Comparison of ENCODE assay signal across 9 cellular contexts in the genomic region with DNA sequence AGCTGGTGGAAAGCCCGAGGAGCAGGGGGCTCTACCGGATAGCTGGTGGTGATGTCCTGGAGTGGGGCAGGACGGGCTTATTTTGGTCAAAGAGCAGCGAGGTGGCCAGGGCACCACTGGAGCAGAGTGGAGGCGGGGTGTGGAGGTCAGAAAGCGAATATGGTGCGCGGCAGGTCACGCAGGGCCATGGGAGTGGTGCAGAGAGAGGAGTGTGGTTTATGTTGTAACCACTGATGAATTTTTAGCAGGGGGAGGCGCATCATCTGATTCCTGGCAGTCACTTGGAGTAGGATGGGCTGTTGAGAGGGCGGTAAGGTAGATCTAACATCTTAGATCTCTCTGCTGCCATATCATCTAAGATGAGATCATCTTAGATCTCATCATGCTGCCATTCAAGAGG. TPM values are rescaled to one million over a fixed set of nuclear protein-coding genes. Genes with fewer than 3 reads are reported as not detected.
A peak's percentile ranks its signal among the peaks of the same experiment; 100 is the strongest.
DNase-seq lines count a peak whose midpoint lies in the region; ATAC-seq and TF ChIP-seq lines count a peak whose summit lies in the region.
"Had no signal": no experiment of that assay in that cellular context is flagged by ENCODE, and none has a peak within 500 bp of the region (broad histone marks: within the 10 kb centered on the region; RNA-seq: fewer than 3 reads in every experiment).

No MANE protein-coding gene starts in this region.

- H3K27me3 ChIP-seq in IMR-90 (ENCODE audit: control insufficient read depth, insufficient read depth, low read length) (no peaks in the 10 kb centered on the region), spleen (replicated peaks in 1 of 7) (no peaks in the 10 kb centered on the region), breast epithelium (no peaks in the 10 kb centered on the region)

- TF ChIP-seq RAD21 in IMR-90 (IDR thresholded peaks at IDR 0.05; ENCODE audit: low read length): no peak

- no peak overlapping the region for H3K4me2 ChIP-seq in IMR-90 (ENCODE audit: low read depth, low read length)

- in situ Hi-C loops in IMR-90 (cut with MboI; ENCODE audit: low sequenced_read_pairs): no loop called here

- no peaks in the 10 kb centered on the region for H3K9me3 Mint-ChIP-seq in activated CD4-positive, alpha-beta T cell treated with anti-CD3 and anti-CD28 coated beads for 36 hours (ENCODE audit: low read depth)
- H3K9me3 Mint-ChIP-seq in activated naive CD8-positive, alpha-beta T cell (ENCODE audit: low read depth): no peaks in the 10 kb centered on the region

- ATAC-seq in IMR-90 (ENCODE audit: low read depth): no peak
- ATAC-seq in activated CD4-positive, alpha-beta T cell treated with anti-CD3 and anti-CD28 coated beads for 36 hours: peak; percentile 51

- H3K36me3 ChIP-seq in IMR-90 (ENCODE audit: control insufficient read depth, insufficient read depth, low read length) (peaks cover 2% of the 10 kb centered on the region; the same call in 1 of the 2 replicates), spleen (peaks cover 0 to 26% (median 5%) of the 10 kb centered on the region in 6 donors), breast epithelium (no peaks in the 10 kb centered on the region)

- POLR2A ChIA-PET in IMR-90 (lab: Charles Lee; ENCODE audit: unreplicated experiment): no interaction called here
- POLR2A ChIA-PET in activated CD4-positive, alpha-beta T cell treated with anti-CD3 and anti-CD28 coated beads for 36 hours (lab: Charles Lee): interaction anchor here (0.6 kb wide), 1 partner anchor 10 kb away, joined by 4 read pairs; no protein-coding TSS in a partner anchor

- WGBS in IMR-90 (ENCODE audit: extremely low coverage in 2 of 2, insufficient read length in 1 of 2), 2 experiments: 84% methylated on average over 8 of the region's 11 CpGs; no CpG with 5 or more reads in 1 of the 2 experiments
- WGBS in spleen, 5 donors: 48 to 71% (median 62%) methylated on average over 11 of the region's 11 CpGs

- H2AK9ac ChIP-seq in IMR-90 (replicated peaks; ENCODE audit: low read depth, low read length, poor library complexity): peak overlapping the region; percentile 78

- no peak overlapping the region for H4K5ac ChIP-seq in IMR-90 (ENCODE audit: low read depth, low read length)

- dilution Hi-C loops in IMR-90 (cut with HindIII; ENCODE audit: low sequenced_read_pairs, unreplicated experiment): no loop called here

- no peak overlapping the region for H4K91ac ChIP-seq in IMR-90 (ENCODE audit: insufficient read depth, low read depth, low read length)

- no TSS peak for BruUV-seq in IMR-90 (replicated peaks; lab: Mats Ljungman, UMichigan)

- peak overlapping the region; percentile 97 for H3K27ac Mint-ChIP-seq in activated CD4-positive, alpha-beta T cell treated with anti-CD3 and anti-CD28 coated beads for 36 hours
- peak overlapping the region; percentile 98 for H3K27ac Mint-ChIP-seq in activated naive CD8-positive, alpha-beta T cell

- CTCF ChIA-PET in IMR-90 (lab: Yijun Ruan, JAX): no interaction called here
- CTCF ChIA-PET in activated CD4-positive, alpha-beta T cell treated with anti-CD3 and anti-CD28 coated beads for 36 hours (lab: Charles Lee): interaction anchor here (1.0 kb wide), 2 partner anchors 10 to 63 kb away, joined by 4 to 5 read pairs; no protein-coding TSS in a partner anchor

- H3K79me1 ChIP-seq in IMR-90 (ENCODE audit: low read depth in 1 of 2, low read length in 2 of 2): peaks cover 6 to 17% of the 10 kb centered on the region in 2 experiments; a peak in 3 of 4 replicates

- TF ChIP-seq POLR2A in IMR-90 (IDR thresholded peaks at IDR 0.05; ENCODE audit: low read depth, low read length) (no peak), spleen (IDR thresholded peaks at IDR 0.05) (no peak), breast epithelium (IDR thresholded peaks at IDR 0.05) (no peak)

- DNase-seq in IMR-90 (no peak), spleen (peak; percentile 85), NCI-H2107 (lab: John Stamatoyannopoulos, UW) (no peak), SW 1271 (lab: John Stamatoyannopoulos, UW) (no peak), breast epithelium (ENCODE audit: low spot score in 2 of 2) (no peak), DMS53 (lab: John Stamatoyannopoulos, UW) (no peak)
- DNase-seq in activated CD4-positive, alpha-beta T cell treated with anti-CD3 and anti-CD28 coated beads for 36 hours: peak; percentile 81
- DNase-seq: DMS153 had no signal

- H3K14ac ChIP-seq in IMR-90 (replicated peaks; ENCODE audit: low read depth, low read length): no peak overlapping the region

- H3K9me3 ChIP-seq in IMR-90 (ENCODE audit: control insufficient read depth, insufficient read depth, low read length): no peaks in the 10 kb centered on the region
- H3K9me3 ChIP-seq in spleen: no peaks in the 10 kb centered on the region
- H3K9me3 ChIP-seq in breast epithelium: no peaks in the 10 kb centered on the region

- H2BK5ac ChIP-seq in IMR-90 (ENCODE audit: low read depth, low read length, poor library complexity, severe bottlenecking): no peak overlapping the region

- H2AK5ac ChIP-seq in IMR-90 (ENCODE audit: low read depth, low read length): no peak overlapping the region

- H3K4ac ChIP-seq in IMR-90 (ENCODE audit: low read depth, low read length): peak overlapping the region; percentile 9; the same call in 1 of the 2 replicates

- no peak for TF ChIP-seq CTCF in IMR-90 (conservative IDR thresholded peaks at IDR 0.05; ENCODE audit: low read depth, low read length)
- no peak for TF ChIP-seq CTCF in spleen (IDR thresholded peaks at IDR 0.05 in 8 of 11, conservative IDR thresholded peaks at IDR 0.05 in 3 of 11)
- no peak for TF ChIP-seq CTCF in breast epithelium (IDR thresholded peaks at IDR 0.05)

- H2BK15ac ChIP-seq in IMR-90 (ENCODE audit: low read depth, low read length): no peak overlapping the region

- no peaks in the 10 kb centered on the region for H3K27me3 Mint-ChIP-seq in activated CD4-positive, alpha-beta T cell treated with anti-CD3 and anti-CD28 coated beads for 36 hours
- no peaks in the 10 kb centered on the region for H3K27me3 Mint-ChIP-seq in activated naive CD8-positive, alpha-beta T cell

- H3K23ac ChIP-seq in IMR-90 (ENCODE audit: low read depth, low read length): no peak overlapping the region

- H3K18ac ChIP-seq in IMR-90 (ENCODE audit: low read depth, low read length): no peak overlapping the region

- no peak overlapping the region for H2BK20ac ChIP-seq in IMR-90 (ENCODE audit: low read depth, low read length)

- H3K4me3 Mint-ChIP-seq in activated CD4-positive, alpha-beta T cell treated with anti-CD3 and anti-CD28 coated beads for 36 hours: peak overlapping the region; percentile 81
- H3K4me3 Mint-ChIP-seq in activated naive CD8-positive, alpha-beta T cell: peak overlapping the region; percentile 92

- H4K8ac ChIP-seq in IMR-90 (ENCODE audit: low read depth in 2 of 2, low read length in 2 of 2): 0 out of 4 replicates have a peak overlapping the region, but pooled peaks of 1 of the 2 experiments have one; percentile 10

- H3K4me1 Mint-ChIP-seq in activated CD4-positive, alpha-beta T cell treated with anti-CD3 and anti-CD28 coated beads for 36 hours: peaks cover 55% of the 10 kb centered on the region
- peaks cover 53% of the 10 kb centered on the region for H3K4me1 Mint-ChIP-seq in activated naive CD8-positive, alpha-beta T cell (ENCODE audit: low read depth)

- H3K4me3 ChIP-seq in IMR-90 (ENCODE audit: insufficient read depth, low read depth, low read length) (no peak overlapping the region), spleen (peak overlapping the region in 1 of 8 donors; percentile 71), breast epithelium (no peak overlapping the region)

- intact Hi-C loops in IMR-90 (cut with micrococcal nuclease): no loop called here
- intact Hi-C loops in activated CD4-positive, alpha-beta T cell treated with anti-CD3 and anti-CD28 coated beads for 36 hours (cut with DNase I, micrococcal nuclease): loop anchor here (1.0 to 5.0 kb wide), 5 partner anchors 54 to 1303 kb away; partner anchors contain the start of genes FBXL12 (in 1 of the 2), MYO1F (in 1 of the 2), PET100 (in 1 of the 2) and XAB2 (in 1 of the 2)
- intact Hi-C loops in spleen (cut with DNase I; ENCODE audit: low total_unique reads): loop anchor here (10.0 kb wide), 1 partner anchor 161 kb away; no protein-coding TSS in a partner anchor
- intact Hi-C loops in breast epithelium (cut with DNase I; ENCODE audit: low total_unique reads): no loop called here

- H2BK120ac ChIP-seq in IMR-90 (ENCODE audit: low read depth, low read length): no peak overlapping the region

- peaks cover 10% of the 10 kb centered on the region for H3K9me1 ChIP-seq in IMR-90 (ENCODE audit: insufficient read depth, low read length)

- H4K20me1 ChIP-seq in IMR-90 (ENCODE audit: insufficient read depth, low read length): no peaks in the 10 kb centered on the region

- H3K56ac ChIP-seq in IMR-90 (ENCODE audit: extremely low read depth, insufficient read depth, low read length): no peak overlapping the region

- peaks cover 3% of the 10 kb centered on the region for H3K36me3 Mint-ChIP-seq in activated CD4-positive, alpha-beta T cell treated with anti-CD3 and anti-CD28 coated beads for 36 hours (ENCODE audit: low read depth)
- H3K36me3 Mint-ChIP-seq in activated naive CD8-positive, alpha-beta T cell: no peaks in the 10 kb centered on the region

- H3K4me1 ChIP-seq in IMR-90 (ENCODE audit: control insufficient read depth, insufficient read depth, low read length): peaks cover 11% of the 10 kb centered on the region
- H3K4me1 ChIP-seq in spleen: peaks cover 24 to 83% (median 67%) of the 10 kb centered on the region in 6 donors
- peaks cover 8 to 11% of the 10 kb centered on the region in 2 donors for H3K4me1 ChIP-seq in breast epithelium

- peak overlapping the region; percentile 14 for H2AFZ ChIP-seq in IMR-90 (replicated peaks; ENCODE audit: low read length, poor library complexity)

- H3K9ac ChIP-seq in IMR-90 (ENCODE audit: low read depth, low read length): no peak overlapping the region

- H3K27ac ChIP-seq in IMR-90 (ENCODE audit: insufficient read depth, low read length) (no peak overlapping the region), spleen (peak overlapping the region in 7 of 8 donors; percentile 96 to 99 (median 99)), breast epithelium (no peak overlapping the region)

RNA-seq across cellular contexts. Expression of gene ZNF414, which starts 1.4 kb away (rescaled TPM):
- total RNA-seq in IMR-90 (2012; rRNA removed) (1.1 and 3.2 TPM in 2 replicates), spleen (10 to 100 TPM; 12.0 to 31.0 (median 26.6) TPM), breast epithelium (10 to 100 TPM in 1 of 3 donors, 1 to 10 TPM in 2; 7.4 to 13.5 (median 7.5) TPM)
- polyA plus RNA-seq in IMR-90 (2012; rRNA removed) (14.2 and 20.8 TPM in 2 replicates), spleen (10 to 100 TPM; 12.7 to 31.7 (median 15.8) TPM)
- 28.7 and 38.5 TPM in 2 replicates for polyA plus RNA-seq in IMR-90 (2012; cell fraction: cytosol; rRNA removed)
- 35.8 and 108 TPM in 2 replicates for polyA plus RNA-seq in IMR-90 (2012; cell fraction: nucleus; rRNA removed; ENCODE audit: low replicate concordance)
- 10 to 100 TPM; 21.0 to 23.7 TPM for total RNA-seq in activated CD4-positive, alpha-beta T cell treated with anti-CD3 and anti-CD28 coated beads for 36 hours

RNA-seq across cellular contexts. Expression of gene PRAM1, which starts 12.9 kb away (rescaled TPM):
- not detected in 2 replicates for total RNA-seq in IMR-90 (2012; rRNA removed)
- 0.09 TPM in 2 replicates for polyA plus RNA-seq in IMR-90 (2012; rRNA removed)
- 0.02 TPM in 1 of 2 replicates, not detected in the other for polyA plus RNA-seq in IMR-90 (2012; cell fraction: cytosol; rRNA removed)
- 0.66 and 0.70 TPM in 2 replicates for polyA plus RNA-seq in IMR-90 (2012; cell fraction: nucleus; rRNA removed; ENCODE audit: low replicate concordance)
- 1 to 10 TPM in 1 of 2 experiments, under 1 TPM in 1; 0.90 to 1.1 TPM for total RNA-seq in activated CD4-positive, alpha-beta T cell treated with anti-CD3 and anti-CD28 coated beads for 36 hours
- total RNA-seq in spleen: 10 to 100 TPM in 6 of 7 donors, 1 to 10 TPM in 1; 7.1 to 36.5 (median 15.1) TPM
- polyA plus RNA-seq in spleen: 10 to 100 TPM in 2 of 3 donors, 1 to 10 TPM in 1; 2.4 to 23.0 (median 22.0) TPM
- total RNA-seq in breast epithelium: under 1 TPM; 0.16 to 0.73 (median 0.33) TPM

Comparison
In these comparisons a context has a peak if more than half of its experiments do, and no peak if none do; other contexts are left out.
1. DNase-seq: peak in activated CD4-positive, alpha-beta T cell treated with anti-CD3 and anti-CD28 coated beads for 36 hours (single experiment) and spleen (single experiment); none in IMR-90 (single experiment), NCI-H2107 (single experiment), SW 1271 (0 of 2), breast epithelium (0 of 2) and DMS53 (single experiment).
2. H3K27ac ChIP-seq: peak in spleen (7 of 8); none in IMR-90 (single experiment) and breast epithelium (0 of 2).
3. intact Hi-C loops: an anchor here in activated CD4-positive, alpha-beta T cell treated with anti-CD3 and anti-CD28 coated beads for 36 hours (1.0 to 5.0 kb wide) and spleen (10.0 kb wide); none called in IMR-90 and breast epithelium.